11 cellular contexts compared by ENCODE assay signal in genomic region chr6:137237413-137238170, GRCh38. TPM values are rescaled to one million over a fixed set of nuclear protein-coding genes. Genes with fewer than 3 reads are reported as not detected.
DNase-seq lines count a peak whose midpoint lies in the region; ATAC-seq, FAIRE-seq and TF ChIP-seq lines count a peak whose summit lies in the region.
"Had no signal": no experiment of that assay in that cellular context is flagged by ENCODE, and none has a peak within 500 bp of the region (broad histone marks: within the 10 kb centered on the region; RNA-seq: fewer than 3 reads in every experiment).

No MANE protein-coding gene starts in this region.

- H2BK15ac ChIP-seq in mesenchymal stem cell (ENCODE audit: low read depth, poor library complexity, severe bottlenecking), result no peak overlapping the region

- no peak overlapping the region for H4K91ac ChIP-seq in mesenchymal stem cell (ENCODE audit: low read length)

- peak overlapping the region in 1 of 2 experiments; percentile 23 for H2BK12ac ChIP-seq in mesenchymal stem cell (ENCODE audit: low read length in 2 of 2)

- FAIRE-seq in bronchial epithelial cell (lab: Jason Lieb, UNC), result no peak

- TF ChIP-seq CTCF in bronchial epithelial cell (IDR thresholded peaks at IDR 0.05; ENCODE audit: insufficient read depth, low read length, severe bottlenecking), result no peak

- H2BK120ac ChIP-seq in mesenchymal stem cell (ENCODE audit: low read depth, low read length), result peak overlapping the region; percentile 34

- H2BK5ac ChIP-seq in mesenchymal stem cell (ENCODE audit: low read depth, low read length, poor library complexity, severe bottlenecking), result no peak overlapping the region

- no peaks in the 10 kb centered on the region for H3K4me1 ChIP-seq in mesenchymal stem cell (ENCODE audit: control insufficient read depth, insufficient read depth, low read depth, low read length)

- no peaks in the 10 kb centered on the region for H3K9me3 ChIP-seq in mesenchymal stem cell (ENCODE audit: control insufficient read depth, low read length)

- H3K14ac ChIP-seq in mesenchymal stem cell (ENCODE audit: low read length in 2 of 2), result no peak overlapping the region

- H3K4me2 ChIP-seq in mesenchymal stem cell (ENCODE audit: low read length, poor library complexity, severe bottlenecking), result no peak overlapping the region

- H2AK5ac ChIP-seq in mesenchymal stem cell (ENCODE audit: low read length, severe bottlenecking), result no peak overlapping the region

- no peaks in the 10 kb centered on the region for H3K36me3 ChIP-seq in bronchial epithelial cell (ENCODE audit: control insufficient read depth, insufficient read depth, low read length)
- no peaks in the 10 kb centered on the region for H3K36me3 ChIP-seq in mesenchymal stem cell (ENCODE audit: control insufficient read depth in 1 of 2, insufficient read depth in 2 of 2, low read depth in 1 of 2, low read length in 2 of 2)

- no peak overlapping the region for H3K18ac ChIP-seq in mesenchymal stem cell (ENCODE audit: low read depth in 1 of 2, low read length in 2 of 2)

- DNase-seq in AG08395 (ENCODE audit: low spot score) (peak; percentile 37), HT-29 (ENCODE audit: low spot score) (peak; percentile 83), bronchial epithelial cell (ENCODE audit: low read depth) (peak; percentile 97), mesenchymal stem cell (peak; percentile 89), posterior cingulate gyrus (no peak), occipital lobe (lab: John Stamatoyannopoulos, UW) (no peak)
- DNase-seq in stimulated activated CD4-positive, alpha-beta T cell treated with anti-CD3 and anti-CD28 coated beads, Interleukin-4, amount 100 ng/mL, for 24 hours, result no peak
- DNase-seq: head of caudate nucleus, NCI-H774 had no signal

- no peaks in the 10 kb centered on the region for H3K79me1 ChIP-seq in mesenchymal stem cell (replicated peaks; ENCODE audit: low read length, poor library complexity, severe bottlenecking)

- no peak for ATAC-seq in HG02759 (IDR thresholded peaks at IDR 0.05; ENCODE audit: unreplicated experiment)
- ATAC-seq: WTC11 had no signal

- H3K9ac ChIP-seq in mesenchymal stem cell (ENCODE audit: low read length), result no peak overlapping the region

- intact Hi-C loops in posterior cingulate gyrus (cut with DNase I), result no loop called here

- H3K4ac ChIP-seq in mesenchymal stem cell (ENCODE audit: low read depth in 1 of 2, low read length in 2 of 2), result no peak overlapping the region

- H3K4me3 ChIP-seq in bronchial epithelial cell (ENCODE audit: low read depth, low read length) (no peak overlapping the region), mesenchymal stem cell (ENCODE audit: insufficient read depth in 1 of 2, low read depth in 1 of 2, low read length in 2 of 2) (no peak overlapping the region)

- H3K27me3 ChIP-seq in bronchial epithelial cell (ENCODE audit: control insufficient read depth, insufficient read depth, low read length) (no peaks in the 10 kb centered on the region), mesenchymal stem cell (ENCODE audit: control insufficient read depth in 1 of 2, insufficient read depth in 1 of 2, low read length in 2 of 2) (no peaks in the 10 kb centered on the region)

- H3K23ac ChIP-seq in mesenchymal stem cell (ENCODE audit: low read length in 2 of 2), result no peak overlapping the region

- no peak overlapping the region for H4K8ac ChIP-seq in mesenchymal stem cell (ENCODE audit: low read length)

- H3K27ac ChIP-seq in mesenchymal stem cell (ENCODE audit: low read length, poor library complexity, severe bottlenecking), result peak overlapping the region; percentile 71

- H2AFZ ChIP-seq in mesenchymal stem cell (ENCODE audit: low read depth, low read length), result no peak overlapping the region

RNA-seq across cellular contexts. Expression of gene IFNGR1, which starts 18.4 kb away (rescaled TPM):
- 33.4 and 34.9 TPM in 2 replicates for total RNA-seq in HT-29 (2014; rRNA removed; shearing (Covaris generic))
- total RNA-seq in bronchial epithelial cell (83.5 and 94.6 TPM in 2 replicates), occipital lobe (72.5 TPM)
- 41.2 TPM for polyA plus RNA-seq in mesenchymal stem cell (2013, experiment 1 of 2)
- 43.6 TPM for polyA plus RNA-seq in mesenchymal stem cell (2013, experiment 2 of 2)

Comparison
In these comparisons a context has a peak if more than half of its experiments do, and no peak if none do; other contexts are left out.
1. DNase-seq: peak in AG08395 (single experiment), HT-29 (single experiment), bronchial epithelial cell (single experiment) and mesenchymal stem cell (single experiment); none in posterior cingulate gyrus (0 of 10), occipital lobe (single experiment) and stimulated activated CD4-positive, alpha-beta T cell treated with anti-CD3 and anti-CD28 coated beads, Interleukin-4, amount 100 ng/mL, for 24 hours (single experiment).